In genomic region chrX:153829799-153830631, GRCh38 we compare ENCODE assay signal across 8 cellular contexts. TPM values are rescaled to one million over a fixed set of nuclear protein-coding genes. Genes with fewer than 3 reads are reported as not detected.
DNase-seq lines count a peak whose midpoint lies in the region; ATAC-seq and TF ChIP-seq lines count a peak whose summit lies in the region.

Gene PDZD4 (minus strand): TSS chrX:153830544. CDS start chrX:153830298, 246 bp downstream.

- peaks cover 0 to 6% (median 5%) of the 10 kb centered on the region in 4 donors for H3K4me1 Mint-ChIP-seq in CD4-positive, CD25-positive, alpha-beta regulatory T cell
- H3K4me1 Mint-ChIP-seq in neural crest cell, result peaks cover 11% of the 10 kb centered on the region
- H3K4me1 Mint-ChIP-seq in HFFc6 (ENCODE audit: low read depth), result no peaks in the 10 kb centered on the region
- H3K4me1 Mint-ChIP-seq in activated T-helper 1 cell treated with anti-CD3 and anti-CD28 coated beads, Interleukin-12 subunit alpha, Interleukin-12 subunit beta, Interleukin-2, Interleukin-4 antibody, amounts not matched to agents 30 ng/mL and 10 ng/mL and 1 ng/mL, durations not matched to agents 14 hours and 24 hours and 36 hours (ENCODE audit: low read depth), result no peaks in the 10 kb centered on the region

- H3K27me3 Mint-ChIP-seq in CD4-positive, CD25-positive, alpha-beta regulatory T cell, result peaks cover 50% of the 10 kb centered on the region
- H3K27me3 Mint-ChIP-seq in neural crest cell (ENCODE audit: low read depth), result no peaks in the 10 kb centered on the region
- H3K27me3 Mint-ChIP-seq in HFFc6 (ENCODE audit: insufficient read depth), result peaks cover 14% of the 10 kb centered on the region
- H3K27me3 Mint-ChIP-seq in activated T-helper 1 cell treated with anti-CD3 and anti-CD28 coated beads, Interleukin-12 subunit alpha, Interleukin-12 subunit beta, Interleukin-2, Interleukin-4 antibody, amounts not matched to agents 30 ng/mL and 10 ng/mL and 1 ng/mL, durations not matched to agents 14 hours and 24 hours and 36 hours (ENCODE audit: insufficient read depth), result peaks cover 31% of the 10 kb centered on the region

- peaks cover 7% of the 10 kb centered on the region for H3K4me1 ChIP-seq in CD4-positive, CD25-positive, alpha-beta regulatory T cell (ENCODE audit: control insufficient read depth, insufficient read depth, low read length, poor library complexity, severe bottlenecking)

- peak in 1 of 2 donors; percentile 25 for ATAC-seq in CD4-positive, CD25-positive, alpha-beta regulatory T cell (ENCODE audit: low read depth in 2 of 2)
- no peak for ATAC-seq in HG03439 (IDR thresholded peaks at IDR 0.05; ENCODE audit: unreplicated experiment)

- H3K27me3 ChIP-seq in CD4-positive, CD25-positive, alpha-beta regulatory T cell (ENCODE audit: control insufficient read depth, insufficient read depth, low read length), result peaks cover 5% of the 10 kb centered on the region

- TF ChIP-seq CTCF in NB4 (IDR thresholded peaks at IDR 0.05; ENCODE audit: low read depth, low read length), result no peak
- TF ChIP-seq CTCF in coronary artery (IDR thresholded peaks at IDR 0.05), result no peak
- TF ChIP-seq CTCF in neural crest cell (conservative IDR thresholded peaks at IDR 0.05), result no peak
- no peak for TF ChIP-seq CTCF in HFFc6 (IDR thresholded peaks at IDR 0.05)

- H3K27ac Mint-ChIP-seq in CD4-positive, CD25-positive, alpha-beta regulatory T cell, result no peak within 1 kb of the TSS
- no peak within 1 kb of the TSS for H3K27ac Mint-ChIP-seq in neural crest cell (ENCODE audit: unreplicated experiment)
- no peak within 1 kb of the TSS for H3K27ac Mint-ChIP-seq in HFFc6
- no peak within 1 kb of the TSS for H3K27ac Mint-ChIP-seq in activated T-helper 1 cell treated with anti-CD3 and anti-CD28 coated beads, Interleukin-12 subunit alpha, Interleukin-12 subunit beta, Interleukin-2, Interleukin-4 antibody, amounts not matched to agents 30 ng/mL and 10 ng/mL and 1 ng/mL, durations not matched to agents 14 hours and 24 hours and 36 hours

- no peaks in the 10 kb centered on the region for H3K9me3 ChIP-seq in CD4-positive, CD25-positive, alpha-beta regulatory T cell (ENCODE audit: control insufficient read depth in 2 of 2, low read length in 2 of 2)

- no peaks in the 10 kb centered on the region for H3K36me3 ChIP-seq in CD4-positive, CD25-positive, alpha-beta regulatory T cell (ENCODE audit: control insufficient read depth, insufficient read depth, low read length)

- peak within 1 kb of the TSS in 3 of 4 donors; percentile 32 to 65 (median 41) for H3K4me3 Mint-ChIP-seq in CD4-positive, CD25-positive, alpha-beta regulatory T cell
- H3K4me3 Mint-ChIP-seq in neural crest cell (peak within 1 kb of the TSS; percentile 85), HFFc6 (no peak within 1 kb of the TSS)
- no peak within 1 kb of the TSS for H3K4me3 Mint-ChIP-seq in activated T-helper 1 cell treated with anti-CD3 and anti-CD28 coated beads, Interleukin-12 subunit alpha, Interleukin-12 subunit beta, Interleukin-2, Interleukin-4 antibody, amounts not matched to agents 30 ng/mL and 10 ng/mL and 1 ng/mL, durations not matched to agents 14 hours and 24 hours and 36 hours

- no peak within 1 kb of the TSS for H3K27ac ChIP-seq in CD4-positive, CD25-positive, alpha-beta regulatory T cell (ENCODE audit: insufficient read depth, low read length, poor library complexity, severe bottlenecking)
- peak within 1 kb of the TSS in 1 of 2 donors; percentile 86 for H3K27ac ChIP-seq in coronary artery

- peaks cover 0 to 4% (median 0%) of the 10 kb centered on the region in 7 donors for H3K9me3 Mint-ChIP-seq in CD4-positive, CD25-positive, alpha-beta regulatory T cell
- H3K9me3 Mint-ChIP-seq in neural crest cell (peaks cover 2% of the 10 kb centered on the region), HFFc6 (no peaks in the 10 kb centered on the region)
- no peaks in the 10 kb centered on the region for H3K9me3 Mint-ChIP-seq in activated T-helper 1 cell treated with anti-CD3 and anti-CD28 coated beads, Interleukin-12 subunit alpha, Interleukin-12 subunit beta, Interleukin-2, Interleukin-4 antibody, amounts not matched to agents 30 ng/mL and 10 ng/mL and 1 ng/mL, durations not matched to agents 14 hours and 24 hours and 36 hours

- intact Hi-C loops in activated T-helper 1 cell treated with anti-CD3 and anti-CD28 coated beads, Interleukin-12 subunit alpha, Interleukin-12 subunit beta, Interleukin-2, Interleukin-4 antibody, amounts not matched to agents 30 ng/mL and 10 ng/mL and 1 ng/mL, durations not matched to agents 14 hours and 24 hours and 36 hours (cut with micrococcal nuclease), result loop anchor here (5.0 kb wide), 1 partner anchor 72 kb away; the partner anchor contains the start of gene AVPR2

- peak in 1 of 3 donors; percentile 4 for DNase-seq in CD4-positive, CD25-positive, alpha-beta regulatory T cell
- DNase-seq in NB4 (ENCODE audit: low read depth) (peak; percentile 27), coronary artery (ENCODE audit: low spot score) (no peak), neural crest cell (ENCODE audit: low read depth, low spot score) (no peak), HFFc6 (no peak), NK-92 (lab: John Stamatoyannopoulos, UW; ENCODE audit: unreplicated experiment) (no peak)
- DNase-seq in activated T-helper 1 cell treated with anti-CD3 and anti-CD28 coated beads, Interleukin-12 subunit alpha, Interleukin-12 subunit beta, Interleukin-2, Interleukin-4 antibody, amounts not matched to agents 30 ng/mL and 10 ng/mL and 1 ng/mL, durations not matched to agents 14 hours and 24 hours and 36 hours (ENCODE audit: low spot score), result no peak

- H3K36me3 Mint-ChIP-seq in CD4-positive, CD25-positive, alpha-beta regulatory T cell, result no peaks in the 10 kb centered on the region
- H3K36me3 Mint-ChIP-seq in neural crest cell (ENCODE audit: low read depth) (peaks cover 5% of the 10 kb centered on the region), HFFc6 (ENCODE audit: low read depth) (no peaks in the 10 kb centered on the region)
- no peaks in the 10 kb centered on the region for H3K36me3 Mint-ChIP-seq in activated T-helper 1 cell treated with anti-CD3 and anti-CD28 coated beads, Interleukin-12 subunit alpha, Interleukin-12 subunit beta, Interleukin-2, Interleukin-4 antibody, amounts not matched to agents 30 ng/mL and 10 ng/mL and 1 ng/mL, durations not matched to agents 14 hours and 24 hours and 36 hours (ENCODE audit: low read depth)

- no peak within 1 kb of the TSS for H3K4me3 ChIP-seq in CD4-positive, CD25-positive, alpha-beta regulatory T cell (ENCODE audit: low read depth, low read length)
- no peak within 1 kb of the TSS for H3K4me3 ChIP-seq in NB4 (ENCODE audit: low read depth, low read length)
- peak within 1 kb of the TSS; percentile 74 for H3K4me3 ChIP-seq in coronary artery

- TF ChIP-seq POLR2A in NB4 (IDR thresholded peaks at IDR 0.05; ENCODE audit: extremely low read depth, insufficient read length), result no peak

RNA-seq across cellular contexts. Expression of gene PDZD4, which starts in this region (rescaled TPM):
- total RNA-seq in CD4-positive, CD25-positive, alpha-beta regulatory T cell, result 4.9 TPM
- not detected for polyA plus RNA-seq in CD4-positive, CD25-positive, alpha-beta regulatory T cell
- 48.8 and 52.5 TPM in 2 replicates for total RNA-seq in neural crest cell
- total RNA-seq in HFFc6 (2021; fragmentation: NEBNext Ultra II Directional; extraction: Animal tissue kit (Norgen Biotek cat#: 25700)), result not detected
- total RNA-seq in activated T-helper 1 cell treated with anti-CD3 and anti-CD28 coated beads, Interleukin-12 subunit alpha, Interleukin-12 subunit beta, Interleukin-2, Interleukin-4 antibody, amounts not matched to agents 30 ng/mL and 10 ng/mL and 1 ng/mL, durations not matched to agents 14 hours and 24 hours and 36 hours, result 0.29 and 0.44 TPM in 2 replicates

Comparison
In these comparisons a context has a peak if more than half of its experiments do, and no peak if none do; other contexts are left out.
1. H3K4me3 Mint-ChIP-seq: peak in CD4-positive, CD25-positive, alpha-beta regulatory T cell (3 of 4) and neural crest cell (single experiment); none in HFFc6 (single experiment) and activated T-helper 1 cell treated with anti-CD3 and anti-CD28 coated beads, Interleukin-12 subunit alpha, Interleukin-12 subunit beta, Interleukin-2, Interleukin-4 antibody, amounts not matched to agents 30 ng/mL and 10 ng/mL and 1 ng/mL, durations not matched to agents 14 hours and 24 hours and 36 hours (single experiment).